ENCODE assay signal across 9 cellular contexts in the genomic region with DNA sequence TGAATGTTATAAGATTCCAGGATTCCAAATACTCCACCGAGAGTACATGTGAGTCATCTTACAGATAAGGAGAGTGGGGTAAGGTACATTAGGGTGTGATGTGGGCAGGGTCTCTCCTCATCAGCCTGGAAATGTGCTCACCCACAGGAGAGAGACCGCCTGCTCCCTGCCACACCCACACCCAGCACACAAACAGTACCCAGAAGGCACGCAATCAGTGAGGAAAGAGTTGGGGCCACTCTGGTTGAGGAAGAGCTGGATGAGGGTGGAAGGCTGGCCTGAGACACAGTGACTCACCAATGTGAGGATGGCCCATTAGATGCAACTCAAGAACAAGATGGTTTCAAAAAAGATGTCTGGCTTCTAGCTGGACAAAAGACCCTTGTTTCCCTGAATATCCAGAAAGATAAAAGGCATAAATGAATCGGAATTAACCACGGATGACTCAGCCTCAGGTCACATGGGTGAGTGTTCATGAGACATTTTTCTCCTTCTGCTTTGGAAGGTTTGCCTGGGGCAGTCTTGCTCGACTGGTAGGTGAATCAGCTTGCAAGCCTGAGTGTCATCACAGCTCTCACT. TPM values are rescaled to one million over a fixed set of nuclear protein-coding genes. Genes with fewer than 3 reads are reported as not detected.
A peak's percentile ranks its signal among the peaks of the same experiment; 100 is the strongest.
DNase-seq lines count a peak whose midpoint lies in the region; FAIRE-seq and TF ChIP-seq lines count a peak whose summit lies in the region.
"Had no signal": no experiment of that assay in that cellular context is flagged by ENCODE, and none has a peak within 500 bp of the region (broad histone marks: within the 10 kb centered on the region; RNA-seq: fewer than 3 reads in every experiment).

No MANE protein-coding gene starts in this region.

- no peaks in the 10 kb centered on the region for H3K36me3 ChIP-seq in tibial artery

- H3K4me1 ChIP-seq in tibial artery = peaks cover 0 to 43% (median 11%) of the 10 kb centered on the region in 4 donors

- H3K9me3 ChIP-seq in tibial artery = no peaks in the 10 kb centered on the region

- H3K27me3 ChIP-seq in tibial artery = no peaks in the 10 kb centered on the region

- no peak for FAIRE-seq in GM19239 (lab: Jason Lieb, UNC)

- H3K4me3 ChIP-seq in tibial artery = no peak overlapping the region

- TF ChIP-seq CTCF in tibial artery (IDR thresholded peaks at IDR 0.05) = no peak
- TF ChIP-seq CTCF in GM13976 (IDR thresholded peaks at IDR 0.05; ENCODE audit: borderline replicate concordance, control extremely low read depth, extremely low read depth, insufficient read depth, missing control alignments) = no peak

- DNase-seq in HPDE6-E6E7 (ENCODE audit: extremely low spot score) (peak; percentile 87), T1000 (lab: John Stamatoyannopoulos, UW) (peak; percentile 84), glomerular endothelial cell (ENCODE audit: extremely low read depth, low read depth, low spot score) (peak; percentile 42), tibial artery (no peak), amygdala (lab: John Stamatoyannopoulos, UW) (no peak), GM19239 (ENCODE audit: insufficient read length, low spot score) (no peak), GM13976 (ENCODE audit: low spot score) (no peak), globus pallidus (ENCODE audit: low spot score) (no peak)

- intact Hi-C loops in tibial artery (cut with DNase I; ENCODE audit: low total_unique reads) = no loop called here

- peak overlapping the region; percentile 47 to 53 for H3K27ac ChIP-seq in tibial artery
- H3K27ac ChIP-seq: VCaP had no signal

- in situ Hi-C loops in GM13976 (cut with MboI; ENCODE audit: low sequenced_read_pairs, unreplicated experiment) = no loop called here

RNA-seq across cellular contexts. Expression of gene LHFPL2, which starts 51.1 kb away (rescaled TPM):
- total RNA-seq in glomerular endothelial cell = 39.2 and 65.3 TPM in 2 replicates

Comparison
In these comparisons a context has a peak if more than half of its experiments do, and no peak if none do; other contexts are left out.
1. DNase-seq: peak in HPDE6-E6E7 (single experiment), T1000 (single experiment) and glomerular endothelial cell (single experiment); none in tibial artery (0 of 2), amygdala (0 of 56), GM19239 (single experiment), GM13976 (single experiment) and globus pallidus (single experiment).